In the genomic region with DNA sequence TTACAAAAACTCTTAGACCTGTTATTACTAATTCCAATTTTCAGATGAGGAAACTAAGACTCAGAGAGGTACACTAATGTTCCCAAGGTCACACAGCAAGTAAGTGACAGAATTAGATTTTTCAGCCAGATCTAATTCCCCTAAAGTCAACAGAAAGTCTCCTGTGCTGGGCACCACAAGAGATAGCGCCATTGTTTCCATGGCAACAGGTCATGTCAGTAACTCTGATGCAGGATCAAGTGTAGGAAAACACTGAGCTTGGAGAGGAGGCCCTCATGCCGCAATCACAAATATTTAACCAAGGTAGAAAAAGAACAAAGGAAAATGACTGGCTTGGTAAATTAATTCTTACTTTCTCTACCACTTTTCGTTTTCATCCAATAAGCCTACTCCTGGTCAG, we compare ENCODE assay signal across 19 cellular contexts.
"Had no signal": no experiment of that assay in that cellular context is flagged by ENCODE, and none has a peak within 500 bp of the region (broad histone marks: within the 10 kb centered on the region; RNA-seq: fewer than 3 reads in every experiment).

No MANE protein-coding gene starts in this region.

- H3K4me1 Mint-ChIP-seq: mesothelial cell of epicardium had no signal

- H3K4me3 Mint-ChIP-seq: activated CD4-positive, alpha-beta memory T cell treated with anti-CD3 and anti-CD28 coated beads for 36 hours; activated naive CD8-positive, alpha-beta T cell; mesothelial cell of epicardium; natural killer cell treated with Interleukin-12 subunit alpha and Interleukin-12 subunit beta and Interleukin-15 and Interleukin-18, amount 100 ng/mL, for 72 hours had no signal

- H3K27me3 ChIP-seq: vagina had no signal

- H3K27ac Mint-ChIP-seq: activated CD4-positive, alpha-beta memory T cell treated with anti-CD3 and anti-CD28 coated beads for 36 hours; activated naive CD8-positive, alpha-beta T cell; mesothelial cell of epicardium; natural killer cell treated with Interleukin-12 subunit alpha and Interleukin-12 subunit beta and Interleukin-15 and Interleukin-18, amount 100 ng/mL, for 72 hours had no signal

- H3K4me1 ChIP-seq: parathyroid adenoma, vagina had no signal

- H3K4me3 ChIP-seq: lung, vagina had no signal

- H3K27ac ChIP-seq: parathyroid adenoma, vagina, WERI-Rb-1 had no signal

- H3K36me3 ChIP-seq: vagina, WERI-Rb-1 had no signal

- DNase-seq: activated CD4-positive, alpha-beta memory T cell treated with anti-CD3 and anti-CD28 coated beads for 36 hours; cerebellar nuclear complex; cortex of kidney; erythroblast; foreskin melanocyte; glutamatergic neuron; hypothalamus; retina; stimulated activated CD8-positive, alpha-beta memory T cell treated with anti-CD3 and anti-CD28 coated beads, Interleukin-4, amount 100 ng/mL, for 48 hours; stimulated activated naive CD4-positive, alpha-beta T cell treated with Interleukin-2 at 50 U/mL for 16 hours; substantia nigra; trophoblast cell; WERI-Rb-1 had no signal

- H3K9me3 ChIP-seq: vagina had no signal

- H3K36me3 Mint-ChIP-seq: activated CD4-positive, alpha-beta memory T cell treated with anti-CD3 and anti-CD28 coated beads for 36 hours; activated naive CD8-positive, alpha-beta T cell; mesothelial cell of epicardium; natural killer cell treated with Interleukin-12 subunit alpha and Interleukin-12 subunit beta and Interleukin-15 and Interleukin-18, amount 100 ng/mL, for 72 hours had no signal

- H3K9me3 Mint-ChIP-seq: activated CD4-positive, alpha-beta memory T cell treated with anti-CD3 and anti-CD28 coated beads for 36 hours; mesothelial cell of epicardium; natural killer cell treated with Interleukin-12 subunit alpha and Interleukin-12 subunit beta and Interleukin-15 and Interleukin-18, amount 100 ng/mL, for 72 hours had no signal
